ENCODE assay signal across 20 cellular contexts in genomic region chr19:30111456-30111855, GRCh38.
"Had no signal": no experiment of that assay in that cellular context is flagged by ENCODE, and none has a peak within 500 bp of the region (broad histone marks: within the 10 kb centered on the region; RNA-seq: fewer than 3 reads in every experiment).

No MANE protein-coding gene starts in this region.

- H3K27ac Mint-ChIP-seq: activated CD8-positive, alpha-beta T cell treated with anti-CD3 and anti-CD28 coated beads, Interleukin-2, amount 10 ng/mL, durations not matched to agents 7 days and 5 days; activated naive CD4-positive, alpha-beta T cell treated with anti-CD3 and anti-CD28 coated beads, Interleukin-2, amount 50 U/mL, for 24 hours; activated T-helper 1 cell treated with anti-CD3 and anti-CD28 coated beads, Interleukin-12 subunit alpha, Interleukin-12 subunit beta, Interleukin-2, Interleukin-4 antibody, amounts not matched to agents 30 ng/mL and 10 ng/mL and 1 ng/mL, durations not matched to agents 14 hours and 24 hours and 36 hours; naive thymus-derived CD4-positive, alpha-beta T cell; stimulated activated naive B cell treated with anti-CD40 and anti-IgM and Interleukin-4, amounts not matched to agents 10 μg/mL and 1 μg/mL and 100 μg/mL, for 72 hours had no signal

- H3K4me3 ChIP-seq: body of pancreas, heart right ventricle, lung, transverse colon had no signal

- H3K9me3 Mint-ChIP-seq: activated naive CD4-positive, alpha-beta T cell treated with anti-CD3 and anti-CD28 coated beads, Interleukin-2, amount 50 U/mL, for 24 hours; activated T-helper 1 cell treated with anti-CD3 and anti-CD28 coated beads, Interleukin-12 subunit alpha, Interleukin-12 subunit beta, Interleukin-2, Interleukin-4 antibody, amounts not matched to agents 30 ng/mL and 10 ng/mL and 1 ng/mL, durations not matched to agents 14 hours and 24 hours and 36 hours; stimulated activated naive B cell treated with anti-CD40 and anti-IgM and Interleukin-4, amounts not matched to agents 10 μg/mL and 1 μg/mL and 100 μg/mL, for 72 hours had no signal

- H3K36me3 Mint-ChIP-seq: activated naive CD4-positive, alpha-beta T cell treated with anti-CD3 and anti-CD28 coated beads, Interleukin-2, amount 50 U/mL, for 24 hours; naive thymus-derived CD4-positive, alpha-beta T cell; stimulated activated naive B cell treated with anti-CD40 and anti-IgM and Interleukin-4, amounts not matched to agents 10 μg/mL and 1 μg/mL and 100 μg/mL, for 72 hours had no signal

- H3K27ac ChIP-seq: body of pancreas, epithelial cell of prostate, heart right ventricle, parathyroid adenoma, transverse colon had no signal

- H3K4me3 Mint-ChIP-seq: activated CD8-positive, alpha-beta T cell treated with anti-CD3 and anti-CD28 coated beads, Interleukin-2, amount 10 ng/mL, durations not matched to agents 7 days and 5 days; activated naive CD4-positive, alpha-beta T cell treated with anti-CD3 and anti-CD28 coated beads, Interleukin-2, amount 50 U/mL, for 24 hours; activated T-helper 1 cell treated with anti-CD3 and anti-CD28 coated beads, Interleukin-12 subunit alpha, Interleukin-12 subunit beta, Interleukin-2, Interleukin-4 antibody, amounts not matched to agents 30 ng/mL and 10 ng/mL and 1 ng/mL, durations not matched to agents 14 hours and 24 hours and 36 hours; naive thymus-derived CD4-positive, alpha-beta T cell; stimulated activated naive B cell treated with anti-CD40 and anti-IgM and Interleukin-4, amounts not matched to agents 10 μg/mL and 1 μg/mL and 100 μg/mL, for 72 hours had no signal

- H3K9me3 ChIP-seq: body of pancreas, heart right ventricle, transverse colon had no signal

- H3K4me1 Mint-ChIP-seq: activated naive CD4-positive, alpha-beta T cell treated with anti-CD3 and anti-CD28 coated beads, Interleukin-2, amount 50 U/mL, for 24 hours; naive thymus-derived CD4-positive, alpha-beta T cell; stimulated activated naive B cell treated with anti-CD40 and anti-IgM and Interleukin-4, amounts not matched to agents 10 μg/mL and 1 μg/mL and 100 μg/mL, for 72 hours had no signal

- ATAC-seq: activated CD8-positive, alpha-beta T cell treated with anti-CD3 and anti-CD28 coated beads, Interleukin-2, amount 10 ng/mL, durations not matched to agents 7 days and 5 days; body of pancreas; heart right ventricle; left lobe of liver; naive thymus-derived CD4-positive, alpha-beta T cell; sciatic nerve; stimulated activated naive B cell treated with anti-CD40 and anti-IgM and Interleukin-4, amounts not matched to agents 10 μg/mL and 1 μg/mL and 100 μg/mL, for 72 hours had no signal

- FAIRE-seq: small intestine, TTC549 had no signal

- DNase-seq: activated CD4-positive, alpha-beta T cell treated with anti-CD3 and anti-CD28 coated beads for 1 hour; activated CD4-positive, alpha-beta T cell treated with anti-CD3 and anti-CD28 coated beads, Interleukin-2, amount 50 U/mL, for 1 hour; activated CD8-positive, alpha-beta T cell treated with anti-CD3 and anti-CD28 coated beads, Interleukin-2, amount 10 ng/mL, durations not matched to agents 7 days and 5 days; activated gamma-delta T cell; anterior cingulate cortex; body of pancreas; heart right ventricle; naive thymus-derived CD4-positive, alpha-beta T cell; small intestine; stimulated activated CD4-positive, alpha-beta T cell treated with anti-CD3 and anti-CD28 coated beads, Interleukin-15, amount 100 ng/mL, for 24 hours; stimulated activated naive B cell treated with anti-CD40 and anti-IgM and Interleukin-4, amounts not matched to agents 10 μg/mL and 1 μg/mL and 100 μg/mL, for 72 hours; transverse colon had no signal

- H3K4me1 ChIP-seq: body of pancreas, heart right ventricle, parathyroid adenoma, transverse colon had no signal
